In the genomic region with DNA sequence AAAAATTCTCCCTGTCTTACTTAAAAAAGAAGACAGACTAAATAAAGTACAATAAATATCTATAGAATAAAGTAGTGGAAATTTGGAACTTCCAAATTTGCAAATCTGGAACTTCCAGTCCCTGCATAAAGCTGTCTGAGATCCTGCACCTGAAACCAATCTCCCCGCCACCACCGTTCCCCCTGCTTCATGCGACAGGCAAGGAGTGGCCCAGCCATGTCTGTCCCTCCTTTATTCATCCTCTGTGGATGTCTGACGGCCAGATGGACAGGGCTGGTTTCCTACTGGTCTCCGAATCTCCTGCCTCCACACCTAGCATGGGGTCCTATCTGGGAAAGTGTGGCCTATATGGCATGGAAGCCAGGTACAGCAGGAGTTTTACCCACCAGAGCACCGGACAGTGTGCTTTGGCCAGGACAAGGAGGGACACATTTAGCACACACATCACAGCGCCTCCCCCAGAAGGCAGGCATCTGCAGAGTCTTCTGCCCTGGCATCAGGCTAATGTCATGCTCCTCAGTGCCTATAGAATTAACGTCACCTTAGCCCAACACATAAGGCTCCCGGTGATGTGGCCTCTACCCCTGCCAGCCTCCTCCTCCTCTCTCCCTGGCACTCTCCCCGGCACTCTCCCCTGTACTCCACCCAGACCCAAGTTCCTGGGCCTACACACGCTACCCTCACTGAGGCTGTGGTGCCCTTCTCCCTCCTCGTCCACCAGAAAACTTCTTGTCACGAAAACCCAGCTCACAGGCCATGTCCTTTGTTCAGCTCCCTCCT, we compare ENCODE assay signal across 13 cellular contexts.
DNase-seq lines count a peak whose midpoint lies in the region; ATAC-seq, FAIRE-seq and TF ChIP-seq lines count a peak whose summit lies in the region.
"Had no signal": no experiment of that assay in that cellular context is flagged by ENCODE, and none has a peak within 500 bp of the region (broad histone marks: within the 10 kb centered on the region; RNA-seq: fewer than 3 reads in every experiment).

No MANE protein-coding gene starts in this region.

- peaks cover 0 to 1% of the 10 kb centered on the region in 2 experiments for H3K36me3 ChIP-seq in endothelial cell of umbilical vein (ENCODE audit: control insufficient read depth in 2 of 2, extremely low read depth in 1 of 2, insufficient read depth in 2 of 2, low read length in 2 of 2)
- H3K36me3 ChIP-seq: esophagus muscularis mucosa had no signal

- peak overlapping the region; percentile 27 for H3K27ac ChIP-seq in endothelial cell of umbilical vein (ENCODE audit: insufficient read depth, low read depth, low read length)
- no peak overlapping the region for H3K27ac ChIP-seq in caudate nucleus (ENCODE audit: low read depth, low read length)
- H3K27ac ChIP-seq: esophagus muscularis mucosa had no signal

- H3K4me3 Mint-ChIP-seq in stimulated activated naive CD8-positive, alpha-beta T cell treated with anti-CD3 and anti-CD28 coated beads, Interleukin-15, amount 100 ng/mL, for 72 hours = no peak overlapping the region
- peak overlapping the region in 7 of 8 donors; percentile 65 to 87 (median 72) for H3K4me3 Mint-ChIP-seq in naive B cell
- no peak overlapping the region for H3K4me3 Mint-ChIP-seq in activated CD8-positive, alpha-beta memory T cell treated with anti-CD3 and anti-CD28 coated beads, Interleukin-2, amount 10 ng/mL, durations not matched to agents 7 days and 5 days

- H3K27me3 Mint-ChIP-seq in stimulated activated naive CD8-positive, alpha-beta T cell treated with anti-CD3 and anti-CD28 coated beads, Interleukin-15, amount 100 ng/mL, for 72 hours = no peaks in the 10 kb centered on the region
- H3K27me3 Mint-ChIP-seq in naive B cell = no peaks in the 10 kb centered on the region
- H3K27me3 Mint-ChIP-seq in activated CD8-positive, alpha-beta memory T cell treated with anti-CD3 and anti-CD28 coated beads, Interleukin-2, amount 10 ng/mL, durations not matched to agents 7 days and 5 days = no peaks in the 10 kb centered on the region

- no peak for TF ChIP-seq POLR2A in endothelial cell of umbilical vein (IDR thresholded peaks at IDR 0.05; ENCODE audit: low read depth, low read length)

- H3K79me2 ChIP-seq in endothelial cell of umbilical vein (ENCODE audit: control insufficient read depth, insufficient read depth, low read length) = no peaks in the 10 kb centered on the region

- dilution Hi-C loops in endothelial cell of umbilical vein (cut with MboI; ENCODE audit: extremely low pct_ligation_motif_present, low sequenced_read_pairs) = loop anchor here (25.0 kb wide), 1 partner anchor 413 kb away; the partner anchor contains the start of gene FAM43A

- intact Hi-C loops in endothelial cell of umbilical vein (cut with micrococcal nuclease) = loop anchor here (5.0 kb wide), 1 partner anchor 218 kb away; no protein-coding TSS in a partner anchor

- H3K4me3 ChIP-seq in endothelial cell of umbilical vein (replicated peaks in 1 of 3; ENCODE audit: insufficient read depth in 1 of 3, low read depth in 1 of 3, low read length in 3 of 3) = no peak overlapping the region
- H3K4me3 ChIP-seq: esophagus muscularis mucosa had no signal

- peaks cover 48% of the 10 kb centered on the region for H3K4me1 ChIP-seq in endothelial cell of umbilical vein (ENCODE audit: control insufficient read depth, extremely low read depth, insufficient read depth, low read length)

- DNase-seq in stimulated activated naive CD8-positive, alpha-beta T cell treated with anti-CD3 and anti-CD28 coated beads, Interleukin-15, amount 100 ng/mL, for 72 hours = no peak
- no peak for DNase-seq in stimulated activated naive CD8-positive, alpha-beta T cell treated with anti-CD3 and anti-CD28 coated beads, Interleukin-15, Interleukin-2, amounts not matched to agents 100 U/mL and 50 U/mL, for 24 hours
- DNase-seq in endothelial cell of umbilical vein (ENCODE audit: low read depth, low spot score) (no peak), naive B cell (no peak), caudate nucleus (lab: John Stamatoyannopoulos, UW) (no peak)
- DNase-seq in activated CD8-positive, alpha-beta memory T cell treated with anti-CD3 and anti-CD28 coated beads, Interleukin-2, amount 10 ng/mL, durations not matched to agents 7 days and 5 days = no peak
- DNase-seq: occipital lobe, SW 1271 had no signal

- FAIRE-seq in endothelial cell of umbilical vein (lab: Jason Lieb, UNC) = no peak

- H3K4me1 Mint-ChIP-seq in stimulated activated naive CD8-positive, alpha-beta T cell treated with anti-CD3 and anti-CD28 coated beads, Interleukin-15, amount 100 ng/mL, for 72 hours = peaks cover 28% of the 10 kb centered on the region
- peaks cover 66 to 90% (median 71%) of the 10 kb centered on the region in 3 donors for H3K4me1 Mint-ChIP-seq in naive B cell
- H3K4me1 Mint-ChIP-seq in activated CD8-positive, alpha-beta memory T cell treated with anti-CD3 and anti-CD28 coated beads, Interleukin-2, amount 10 ng/mL, durations not matched to agents 7 days and 5 days = peaks cover 14% of the 10 kb centered on the region

- no peaks in the 10 kb centered on the region for H3K9me3 Mint-ChIP-seq in stimulated activated naive CD8-positive, alpha-beta T cell treated with anti-CD3 and anti-CD28 coated beads, Interleukin-15, amount 100 ng/mL, for 72 hours
- H3K9me3 Mint-ChIP-seq in naive B cell = no peaks in the 10 kb centered on the region
- H3K9me3 Mint-ChIP-seq in activated CD8-positive, alpha-beta memory T cell treated with anti-CD3 and anti-CD28 coated beads, Interleukin-2, amount 10 ng/mL, durations not matched to agents 7 days and 5 days (ENCODE audit: low read depth) = no peaks in the 10 kb centered on the region

- BruUV-seq in endothelial cell of umbilical vein (replicated peaks; lab: Mats Ljungman, UMichigan) = no TSS peak

- CTCF ChIA-PET in endothelial cell of umbilical vein (lab: Charles Lee) = interaction anchor here (1.2 to 2.9 kb wide), 4 partner anchors 36 to 417 kb away, joined by 3 to 14 read pairs (median 3); partner anchors contain the start of gene XXYLT1
- CTCF ChIA-PET in activated CD8-positive, alpha-beta memory T cell treated with anti-CD3 and anti-CD28 coated beads, Interleukin-2, amount 10 ng/mL, durations not matched to agents 7 days and 5 days (lab: Charles Lee) = interaction anchor here (1.0 to 1.8 kb wide), 3 partner anchors 413 to 428 kb away, joined by 3 to 6 read pairs (median 5); partner anchors contain the start of gene LSG1

- H3K27ac Mint-ChIP-seq in stimulated activated naive CD8-positive, alpha-beta T cell treated with anti-CD3 and anti-CD28 coated beads, Interleukin-15, amount 100 ng/mL, for 72 hours = peak overlapping the region; percentile 1 to 96
- H3K27ac Mint-ChIP-seq in naive B cell = peak overlapping the region; percentile 96 to 99 (median 98)
- no peak overlapping the region for H3K27ac Mint-ChIP-seq in activated CD8-positive, alpha-beta memory T cell treated with anti-CD3 and anti-CD28 coated beads, Interleukin-2, amount 10 ng/mL, durations not matched to agents 7 days and 5 days

- no peaks in the 10 kb centered on the region for H3K36me3 Mint-ChIP-seq in naive B cell
- no peaks in the 10 kb centered on the region for H3K36me3 Mint-ChIP-seq in activated CD8-positive, alpha-beta memory T cell treated with anti-CD3 and anti-CD28 coated beads, Interleukin-2, amount 10 ng/mL, durations not matched to agents 7 days and 5 days

- POLR2A ChIA-PET in endothelial cell of umbilical vein (lab: Charles Lee) = no interaction called here

- H3K9ac ChIP-seq in endothelial cell of umbilical vein (replicated peaks; ENCODE audit: extremely low read depth, insufficient read depth, low read length) = peak overlapping the region; percentile 12

- no peak for TF ChIP-seq CTCF in endothelial cell of umbilical vein (IDR thresholded peaks at IDR 0.05; ENCODE audit: extremely low read depth in 1 of 2, insufficient read depth in 1 of 2, low read depth in 1 of 2, low read length in 2 of 2)

- no peaks in the 10 kb centered on the region for H3K9me3 ChIP-seq in endothelial cell of umbilical vein (replicated peaks; ENCODE audit: control insufficient read depth, insufficient read depth, low read length)
- H3K9me3 ChIP-seq: esophagus muscularis mucosa had no signal

- H2AFZ ChIP-seq in endothelial cell of umbilical vein (ENCODE audit: low read depth, low read length) = no peak overlapping the region

- no peak overlapping the region for H3K4me2 ChIP-seq in endothelial cell of umbilical vein (ENCODE audit: insufficient read depth, low read length)

- no peaks in the 10 kb centered on the region for H3K9me1 ChIP-seq in endothelial cell of umbilical vein (replicated peaks; ENCODE audit: control insufficient read depth, extremely low read depth, insufficient read depth, low read length)

- no peaks in the 10 kb centered on the region for H3K27me3 ChIP-seq in endothelial cell of umbilical vein (ENCODE audit: control insufficient read depth in 2 of 2, insufficient read depth in 2 of 2, low read length in 2 of 2)
- H3K27me3 ChIP-seq: esophagus muscularis mucosa had no signal

- no peak for ATAC-seq in stimulated activated naive CD8-positive, alpha-beta T cell treated with anti-CD3 and anti-CD28 coated beads, Interleukin-15, amount 100 ng/mL, for 72 hours
- ATAC-seq in stimulated activated naive CD8-positive, alpha-beta T cell treated with anti-CD3 and anti-CD28 coated beads, Interleukin-15, Interleukin-2, amounts not matched to agents 100 U/mL and 50 U/mL, for 24 hours = no peak
- ATAC-seq in naive B cell (ENCODE audit: low read depth in 2 of 2) (no peak), HG02588 (IDR thresholded peaks at IDR 0.05; ENCODE audit: unreplicated experiment) (no peak), HG03139 (IDR thresholded peaks at IDR 0.05; ENCODE audit: unreplicated experiment) (no peak)
- no peak for ATAC-seq in activated CD8-positive, alpha-beta memory T cell treated with anti-CD3 and anti-CD28 coated beads, Interleukin-2, amount 10 ng/mL, durations not matched to agents 7 days and 5 days
- ATAC-seq: activated CD4-positive, CD25-positive, alpha-beta regulatory T cell treated with anti-CD3 and anti-CD28 coated beads, Interleukin-2, amount 50 U/mL, for 24 hours; left lobe of liver had no signal

- no peaks in the 10 kb centered on the region for H4K20me1 ChIP-seq in endothelial cell of umbilical vein (replicated peaks; ENCODE audit: control insufficient read depth, extremely low read depth, insufficient read depth, low read length)

TF ChIP-seq in endothelial cell of umbilical vein, 7 proteins besides CTCF, POLR2A, EP300 and RAD21 (continues in another document):
- TF ChIP-seq, protein P1, sequence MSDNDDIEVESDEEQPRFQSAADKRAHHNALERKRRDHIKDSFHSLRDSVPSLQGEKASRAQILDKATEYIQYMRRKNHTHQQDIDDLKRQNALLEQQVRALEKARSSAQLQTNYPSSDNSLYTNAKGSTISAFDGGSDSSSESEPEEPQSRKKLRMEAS (IDR thresholded peaks at IDR 0.05; ENCODE audit: insufficient read depth, insufficient read length) = no peak
- TF ChIP-seq MYC (IDR thresholded peaks at IDR 0.05; ENCODE audit: low read depth, low read length) (no peak), JUN (IDR thresholded peaks at IDR 0.05; ENCODE audit: borderline replicate concordance, insufficient read depth, insufficient read length, low read depth) (no peak), EZH2 (IDR thresholded peaks at IDR 0.05; ENCODE audit: borderline replicate concordance, low read depth, low read length, severe bottlenecking) (no peak), FOS (IDR thresholded peaks at IDR 0.05; ENCODE audit: borderline replicate concordance, insufficient read depth, low read length) (no peak), POLR2AphosphoS5 (IDR thresholded peaks at IDR 0.05; ENCODE audit: insufficient read depth, low read depth, low read length) (no peak)

Comparison
In these comparisons a context has a peak if more than half of its experiments do, and no peak if none do; other contexts are left out.
1. H3K4me3 Mint-ChIP-seq: peak in naive B cell (7 of 8); none in stimulated activated naive CD8-positive, alpha-beta T cell treated with anti-CD3 and anti-CD28 coated beads, Interleukin-15, amount 100 ng/mL, for 72 hours (0 of 2) and activated CD8-positive, alpha-beta memory T cell treated with anti-CD3 and anti-CD28 coated beads, Interleukin-2, amount 10 ng/mL, durations not matched to agents 7 days and 5 days (single experiment).